In the genomic region with DNA sequence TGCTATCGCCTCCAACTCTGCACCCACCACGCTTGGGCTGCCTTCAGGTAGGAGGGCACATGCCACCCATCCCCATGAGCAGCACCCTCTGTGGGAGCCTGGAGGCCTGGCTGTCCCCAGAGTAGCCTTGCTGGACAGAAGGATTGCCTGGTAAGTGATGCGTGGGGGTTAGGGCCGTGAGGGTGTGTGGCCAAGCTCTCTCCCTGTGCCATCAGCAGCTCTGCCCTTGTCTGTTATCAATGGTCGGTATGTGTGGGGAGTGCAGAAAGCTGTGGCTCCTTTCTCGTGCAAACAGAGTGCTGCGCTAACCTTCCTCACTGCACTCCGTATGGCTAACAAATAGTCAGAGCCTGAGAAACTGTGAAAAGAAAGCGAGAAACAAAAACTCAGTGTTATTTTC, we compare ENCODE assay signal across 25 cellular contexts.
"Had no signal": no experiment of that assay in that cellular context is flagged by ENCODE, and none has a peak within 500 bp of the region (broad histone marks: within the 10 kb centered on the region; RNA-seq: fewer than 3 reads in every experiment).

No MANE protein-coding gene starts in this region.

- H3K9ac ChIP-seq: KMS-11 had no signal

- H3K27me3 Mint-ChIP-seq: activated B cell treated with CpG ODN at 0.5 μM for 24 hours; activated CD4-positive, alpha-beta T cell treated with anti-CD3 and anti-CD28 coated beads, Interleukin-2, amount 10 ng/mL, durations not matched to agents 24 days and 14 days; activated CD8-positive, alpha-beta memory T cell treated with anti-CD3 and anti-CD28 coated beads, Interleukin-2, amount 10 ng/mL, durations not matched to agents 7 days and 5 days; activated naive CD4-positive, alpha-beta T cell treated with anti-CD3 and anti-CD28 coated beads, Interleukin-2, amount 50 U/mL, for 24 hours; activated T-cell treated with anti-CD3 and anti-CD28 coated beads, Interleukin-2, amount 50 U/mL, for 24 hours; T-helper 17 cell had no signal

- H3K27ac ChIP-seq: body of pancreas, KMS-11 had no signal

- H3K36me3 ChIP-seq: MG63 had no signal

- H3K4me3 Mint-ChIP-seq: activated B cell treated with CpG ODN at 0.5 μM for 24 hours; activated CD4-positive, alpha-beta T cell treated with anti-CD3 and anti-CD28 coated beads, Interleukin-2, amount 10 ng/mL, durations not matched to agents 24 days and 14 days; activated CD8-positive, alpha-beta memory T cell treated with anti-CD3 and anti-CD28 coated beads, Interleukin-2, amount 10 ng/mL, durations not matched to agents 7 days and 5 days; activated naive CD4-positive, alpha-beta T cell treated with anti-CD3 and anti-CD28 coated beads, Interleukin-2, amount 50 U/mL, for 24 hours; activated T-cell treated with anti-CD3 and anti-CD28 coated beads, Interleukin-2, amount 50 U/mL, for 24 hours; activated T-helper 1 cell treated with anti-CD3 and anti-CD28 coated beads, Interleukin-12 subunit alpha, Interleukin-12 subunit beta, Interleukin-2, Interleukin-4 antibody, amounts not matched to agents 30 ng/mL and 10 ng/mL and 1 ng/mL, durations not matched to agents 14 hours and 24 hours and 36 hours; T-helper 17 cell had no signal

- H3K27ac Mint-ChIP-seq: activated B cell treated with CpG ODN at 0.5 μM for 24 hours; activated CD4-positive, alpha-beta T cell treated with anti-CD3 and anti-CD28 coated beads, Interleukin-2, amount 10 ng/mL, durations not matched to agents 24 days and 14 days; activated CD8-positive, alpha-beta memory T cell treated with anti-CD3 and anti-CD28 coated beads, Interleukin-2, amount 10 ng/mL, durations not matched to agents 7 days and 5 days; activated naive CD4-positive, alpha-beta T cell treated with anti-CD3 and anti-CD28 coated beads, Interleukin-2, amount 50 U/mL, for 24 hours; activated T-cell treated with anti-CD3 and anti-CD28 coated beads, Interleukin-2, amount 50 U/mL, for 24 hours; activated T-helper 1 cell treated with anti-CD3 and anti-CD28 coated beads, Interleukin-12 subunit alpha, Interleukin-12 subunit beta, Interleukin-2, Interleukin-4 antibody, amounts not matched to agents 30 ng/mL and 10 ng/mL and 1 ng/mL, durations not matched to agents 14 hours and 24 hours and 36 hours; T-helper 17 cell had no signal

- H3K9me3 Mint-ChIP-seq: activated B cell treated with CpG ODN at 0.5 μM for 24 hours; activated CD4-positive, alpha-beta T cell treated with anti-CD3 and anti-CD28 coated beads, Interleukin-2, amount 10 ng/mL, durations not matched to agents 24 days and 14 days; activated naive CD4-positive, alpha-beta T cell treated with anti-CD3 and anti-CD28 coated beads, Interleukin-2, amount 50 U/mL, for 24 hours; activated T-cell treated with anti-CD3 and anti-CD28 coated beads, Interleukin-2, amount 50 U/mL, for 24 hours; activated T-helper 1 cell treated with anti-CD3 and anti-CD28 coated beads, Interleukin-12 subunit alpha, Interleukin-12 subunit beta, Interleukin-2, Interleukin-4 antibody, amounts not matched to agents 30 ng/mL and 10 ng/mL and 1 ng/mL, durations not matched to agents 14 hours and 24 hours and 36 hours had no signal

- DNase-seq: activated B cell treated with CpG ODN at 0.5 μM for 24 hours; activated CD4-positive, alpha-beta T cell treated with anti-CD3 and anti-CD28 coated beads for 1 hour; activated CD4-positive, alpha-beta T cell treated with anti-CD3 and anti-CD28 coated beads, Interleukin-2, amount 10 ng/mL, durations not matched to agents 24 days and 14 days; activated CD4-positive, alpha-beta T cell treated with anti-CD3 and anti-CD28 coated beads, Interleukin-2, amount 50 U/mL, for 48 hours; activated CD8-positive, alpha-beta memory T cell treated with anti-CD3 and anti-CD28 coated beads, Interleukin-2, amount 10 ng/mL, durations not matched to agents 7 days and 5 days; activated effector memory CD4-positive, alpha-beta T cell treated with Interleukin-2 at 50 U/mL for 16 hours; activated naive CD4-positive, alpha-beta T cell; activated T-cell treated with anti-CD3 and anti-CD28 coated beads, Interleukin-2, amount 50 U/mL, for 24 hours; aorta; body of pancreas; MG63; MV-4-11; NCI-H1092 treated with DMSO at 0.1 percent for 48 hours; NCI-H1417 treated with DMSO at 0.1 percent for 48 hours; NCI-H1694; NCI-H2029; NCI-H2107; NCI-H524; PC-3; SHP77 treated with DMSO at 0.1 percent for 48 hours; T-helper 17 cell; T-helper 9 cell had no signal

- H3K4me1 Mint-ChIP-seq: activated B cell treated with CpG ODN at 0.5 μM for 24 hours; activated CD4-positive, alpha-beta T cell treated with anti-CD3 and anti-CD28 coated beads, Interleukin-2, amount 10 ng/mL, durations not matched to agents 24 days and 14 days; activated CD8-positive, alpha-beta memory T cell treated with anti-CD3 and anti-CD28 coated beads, Interleukin-2, amount 10 ng/mL, durations not matched to agents 7 days and 5 days; activated naive CD4-positive, alpha-beta T cell treated with anti-CD3 and anti-CD28 coated beads, Interleukin-2, amount 50 U/mL, for 24 hours; T-helper 17 cell had no signal

- H3K4me1 ChIP-seq: body of pancreas had no signal

- H3K4me3 ChIP-seq: body of pancreas, MG63 had no signal

- H3K36me3 Mint-ChIP-seq: activated CD8-positive, alpha-beta memory T cell treated with anti-CD3 and anti-CD28 coated beads, Interleukin-2, amount 10 ng/mL, durations not matched to agents 7 days and 5 days; activated naive CD4-positive, alpha-beta T cell treated with anti-CD3 and anti-CD28 coated beads, Interleukin-2, amount 50 U/mL, for 24 hours had no signal

- ATAC-seq: activated CD8-positive, alpha-beta memory T cell treated with anti-CD3 and anti-CD28 coated beads, Interleukin-2, amount 10 ng/mL, durations not matched to agents 7 days and 5 days; body of pancreas; PC-3; T-helper 17 cell had no signal

- H3K4me2 ChIP-seq: KMS-11 had no signal

- H3K9me3 ChIP-seq: body of pancreas, MG63 had no signal

- H3K27me3 ChIP-seq: body of pancreas had no signal
